In the genomic region with DNA sequence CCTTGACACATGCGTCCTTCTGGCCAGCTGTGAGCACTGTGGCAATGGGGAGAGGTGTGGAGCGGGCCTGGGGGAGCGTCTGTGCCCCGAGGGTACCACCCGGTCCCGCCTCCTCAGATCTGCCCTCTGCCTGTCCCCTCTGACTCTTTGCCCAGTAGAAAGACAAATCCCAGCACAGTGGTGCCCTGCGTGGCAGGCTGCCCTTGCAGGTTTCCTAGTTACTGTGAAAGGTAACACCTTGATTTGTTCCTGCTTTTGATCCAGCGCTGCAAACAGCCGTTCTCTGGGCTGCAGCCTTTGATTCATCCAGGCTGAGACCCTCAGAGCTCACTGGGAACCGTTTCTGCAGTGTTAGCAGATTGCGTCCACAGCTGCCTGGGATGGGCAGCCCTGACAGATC, we compare ENCODE assay signal across 9 cellular contexts. TPM values are rescaled to one million over a fixed set of nuclear protein-coding genes. Genes with fewer than 3 reads are reported as not detected.
DNase-seq lines count a peak whose midpoint lies in the region; ATAC-seq and TF ChIP-seq lines count a peak whose summit lies in the region.
"Had no signal": no experiment of that assay in that cellular context is flagged by ENCODE, and none has a peak within 500 bp of the region (broad histone marks: within the 10 kb centered on the region; RNA-seq: fewer than 3 reads in every experiment).

No MANE protein-coding gene starts in this region.

- TF ChIP-seq CTCF in WERI-Rb-1 (IDR thresholded peaks at IDR 0.05; ENCODE audit: low read depth, low read length) = no peak
- no peak for TF ChIP-seq CTCF in right atrium auricular region (IDR thresholded peaks at IDR 0.05)
- no peak for TF ChIP-seq CTCF in spleen (IDR thresholded peaks at IDR 0.05 in 8 of 11, conservative IDR thresholded peaks at IDR 0.05 in 3 of 11)

- H3K27ac ChIP-seq in WERI-Rb-1 = peak overlapping the region; percentile 89
- H3K27ac ChIP-seq in right atrium auricular region = peak overlapping the region; percentile 85 to 89
- peak overlapping the region; percentile 40 to 79 (median 70) for H3K27ac ChIP-seq in spleen

- TF ChIP-seq POLR2A in spleen (IDR thresholded peaks at IDR 0.05) = no peak

- peaks cover 19% of the 10 kb centered on the region for H3K36me3 ChIP-seq in WERI-Rb-1
- H3K36me3 ChIP-seq in right atrium auricular region = peaks cover 24% of the 10 kb centered on the region
- peaks cover 0 to 36% (median 26%) of the 10 kb centered on the region in 6 donors for H3K36me3 ChIP-seq in spleen

- intact Hi-C loops in spleen (cut with DNase I; ENCODE audit: low total_unique reads) = no loop called here

- WGBS in spleen, 5 donors = 38 to 47% (median 43%) methylated on average over 11 of the region's 11 CpGs

- H3K9me3 ChIP-seq in WERI-Rb-1 (ENCODE audit: severe bottlenecking) = no peaks in the 10 kb centered on the region
- no peaks in the 10 kb centered on the region for H3K9me3 ChIP-seq in right atrium auricular region
- no peaks in the 10 kb centered on the region for H3K9me3 ChIP-seq in spleen

- H3K27me3 ChIP-seq in WERI-Rb-1 (ENCODE audit: insufficient read depth, low read depth, severe bottlenecking) (no peaks in the 10 kb centered on the region), right atrium auricular region (no peaks in the 10 kb centered on the region), spleen (replicated peaks in 1 of 7) (no peaks in the 10 kb centered on the region)

- H3K4me1 ChIP-seq in right atrium auricular region = peaks cover 0 to 65% of the 10 kb centered on the region in 2 donors
- H3K4me1 ChIP-seq in spleen = peaks cover 49 to 96% (median 75%) of the 10 kb centered on the region in 6 donors

- peak overlapping the region; percentile 33 for H3K4me3 ChIP-seq in WERI-Rb-1 (ENCODE audit: low read depth, low read length)
- peak overlapping the region in 1 of 2 donors; percentile 30 for H3K4me3 ChIP-seq in right atrium auricular region
- H3K4me3 ChIP-seq in spleen = peak overlapping the region in 2 of 8 donors; percentile 15 to 47

- ATAC-seq in GM21528 (IDR thresholded peaks at IDR 0.05; ENCODE audit: low FRiP score, unreplicated experiment) = no peak

- DNase-seq in DMS79 treated with DMSO at 0.1 percent for 48 hours (lab: John Stamatoyannopoulos, UW) (peak; percentile 38), DMS79 (lab: John Stamatoyannopoulos, UW) (no peak), WERI-Rb-1 (no peak), right atrium auricular region (ENCODE audit: low spot score) (no peak), spleen (no peak), mucosa of gallbladder (ENCODE audit: low spot score) (no peak), amygdala (lab: John Stamatoyannopoulos, UW) (no peak)
- DNase-seq: 8988T had no signal

RNA-seq across cellular contexts. Expression of gene FBRSL1, which starts 16.4 kb away (rescaled TPM):
- total RNA-seq in right atrium auricular region (10 to 100 TPM; 19.3 to 20.4 TPM), spleen (100 to 1,000 TPM in 1 of 7 donors, 10 to 100 TPM in 6; 28.3 to 161 (median 60.4) TPM), mucosa of gallbladder (67.1 TPM)
- polyA plus RNA-seq in spleen = 10 to 100 TPM; 14.3 to 40.3 (median 22.3) TPM
